ENCODE assay signal across 8 cellular contexts in genomic region chr2:12106440-12107080, GRCh38.
DNase-seq lines count a peak whose midpoint lies in the region; ATAC-seq and TF ChIP-seq lines count a peak whose summit lies in the region.

No MANE protein-coding gene starts in this region.

- H3K4me1 Mint-ChIP-seq in chondrocyte (ENCODE audit: low read depth) (peaks cover 49% of the 10 kb centered on the region), WTC11 (peaks cover 33% of the 10 kb centered on the region)

- CTCF ChIA-PET in WTC11 (lab: Charles Lee), result interaction anchor here (1.5 kb wide), 1 partner anchor 243 kb away, joined by 4 read pairs; no protein-coding TSS in a partner anchor

- no peaks in the 10 kb centered on the region for H3K9me3 ChIP-seq in MG63

- no peaks in the 10 kb centered on the region for H3K27me3 Mint-ChIP-seq in chondrocyte (ENCODE audit: low read depth)
- H3K27me3 Mint-ChIP-seq in WTC11 (ENCODE audit: low read depth), result no peaks in the 10 kb centered on the region; the same call in 1 of the 2 replicates

- H3K36me3 Mint-ChIP-seq in chondrocyte (ENCODE audit: low read depth) (no peaks in the 10 kb centered on the region), WTC11 (no peaks in the 10 kb centered on the region)

- H3K4me3 Mint-ChIP-seq in chondrocyte (ENCODE audit: unreplicated experiment) (no peak overlapping the region), WTC11 (no peak overlapping the region)

- H3K9me3 Mint-ChIP-seq in chondrocyte (ENCODE audit: low read depth) (no peaks in the 10 kb centered on the region), WTC11 (peaks cover 6% of the 10 kb centered on the region; the same call in 1 of the 2 replicates)

- POLR2A ChIA-PET in WTC11 (lab: Charles Lee), result no interaction called here

- H3K4me3 ChIP-seq in MG63, result no peak overlapping the region

- DNase-seq in MG63 (peak; percentile 100), chondrocyte (ENCODE audit: low spot score) (no peak), renal cortical epithelial cell (ENCODE audit: low read depth) (peak; percentile 95), GM10266 (ENCODE audit: extremely low spot score) (no peak), WTC11 (ENCODE audit: low spot score) (no peak), NCI-H2107 treated with DMSO at 0.1 percent for 48 hours (lab: John Stamatoyannopoulos, UW; ENCODE audit: unreplicated experiment) (no peak)

- ATAC-seq in GM19023 (IDR thresholded peaks at IDR 0.05; ENCODE audit: unreplicated experiment) (peak; percentile 50), HG03521 (IDR thresholded peaks at IDR 0.05; ENCODE audit: unreplicated experiment) (no peak), WTC11 (no peak)

- TF ChIP-seq CTCF in chondrocyte (IDR thresholded peaks at IDR 0.05) (no peak), GM10266 (IDR thresholded peaks at IDR 0.05; ENCODE audit: control insufficient read depth, insufficient read depth, low read depth, missing control alignments) (no peak), WTC11 (IDR thresholded peaks at IDR 0.05) (no peak)

- peak overlapping the region; percentile 89 for H3K27ac Mint-ChIP-seq in chondrocyte (ENCODE audit: unreplicated experiment)
- no peak overlapping the region for H3K27ac Mint-ChIP-seq in WTC11

- H3K27me3 ChIP-seq in MG63, result no peaks in the 10 kb centered on the region

- H3K36me3 ChIP-seq in MG63, result no peaks in the 10 kb centered on the region

TF ChIP-seq in WTC11, 78 proteins besides CTCF, POLR2A, EP300 and RAD21:
- TF ChIP-seq ZBTB21 (CRISPR knock-in tag; IDR thresholded peaks at IDR 0.05; ENCODE audit: borderline replicate concordance) (no peak), SMAD4 (CRISPR knock-in tag; IDR thresholded peaks at IDR 0.05) (no peak), ARID4B (CRISPR knock-in tag; IDR thresholded peaks at IDR 0.05; ENCODE audit: borderline replicate concordance) (no peak), OVOL2 (CRISPR knock-in tag; IDR thresholded peaks at IDR 0.05; ENCODE audit: borderline replicate concordance) (no peak), JUN (CRISPR knock-in tag; IDR thresholded peaks at IDR 0.05) (no peak), HMGA2 (CRISPR knock-in tag; IDR thresholded peaks at IDR 0.05) (no peak), ZNF396 (CRISPR knock-in tag; IDR thresholded peaks at IDR 0.05; ENCODE audit: borderline replicate concordance) (no peak), MLX (CRISPR knock-in tag; IDR thresholded peaks at IDR 0.05) (no peak), ATF3 (CRISPR knock-in tag; conservative IDR thresholded peaks at IDR 0.05) (no peak), JAZF1 (CRISPR knock-in tag; IDR thresholded peaks at IDR 0.05) (no peak)
- TF ChIP-seq, protein P1, sequence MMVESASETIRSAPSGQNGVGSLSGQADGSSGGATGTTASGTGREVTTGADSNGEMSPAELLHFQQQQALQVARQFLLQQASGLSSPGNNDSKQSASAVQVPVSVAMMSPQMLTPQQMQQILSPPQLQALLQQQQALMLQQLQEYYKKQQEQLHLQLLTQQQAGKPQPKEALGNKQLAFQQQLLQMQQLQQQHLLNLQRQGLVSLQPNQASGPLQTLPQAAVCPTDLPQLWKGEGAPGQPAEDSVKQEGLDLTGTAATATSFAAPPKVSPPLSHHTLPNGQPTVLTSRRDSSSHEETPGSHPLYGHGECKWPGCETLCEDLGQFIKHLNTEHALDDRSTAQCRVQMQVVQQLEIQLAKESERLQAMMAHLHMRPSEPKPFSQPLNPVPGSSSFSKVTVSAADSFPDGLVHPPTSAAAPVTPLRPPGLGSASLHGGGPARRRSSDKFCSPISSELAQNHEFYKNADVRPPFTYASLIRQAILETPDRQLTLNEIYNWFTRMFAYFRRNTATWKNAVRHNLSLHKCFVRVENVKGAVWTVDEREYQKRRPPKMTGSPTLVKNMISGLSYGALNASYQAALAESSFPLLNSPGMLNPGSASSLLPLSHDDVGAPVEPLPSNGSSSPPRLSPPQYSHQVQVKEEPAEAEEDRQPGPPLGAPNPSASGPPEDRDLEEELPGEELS (CRISPR knock-in tag; IDR thresholded peaks at IDR 0.05), result no peak

Comparison
In these comparisons a context has a peak if more than half of its experiments do, and no peak if none do; other contexts are left out.
1. DNase-seq: peak in MG63 (single experiment) and renal cortical epithelial cell (single experiment); none in chondrocyte (single experiment), GM10266 (single experiment), WTC11 (single experiment) and NCI-H2107 treated with DMSO at 0.1 percent for 48 hours (single experiment).